ENCODE assay signal across 8 cellular contexts in the genomic region with DNA sequence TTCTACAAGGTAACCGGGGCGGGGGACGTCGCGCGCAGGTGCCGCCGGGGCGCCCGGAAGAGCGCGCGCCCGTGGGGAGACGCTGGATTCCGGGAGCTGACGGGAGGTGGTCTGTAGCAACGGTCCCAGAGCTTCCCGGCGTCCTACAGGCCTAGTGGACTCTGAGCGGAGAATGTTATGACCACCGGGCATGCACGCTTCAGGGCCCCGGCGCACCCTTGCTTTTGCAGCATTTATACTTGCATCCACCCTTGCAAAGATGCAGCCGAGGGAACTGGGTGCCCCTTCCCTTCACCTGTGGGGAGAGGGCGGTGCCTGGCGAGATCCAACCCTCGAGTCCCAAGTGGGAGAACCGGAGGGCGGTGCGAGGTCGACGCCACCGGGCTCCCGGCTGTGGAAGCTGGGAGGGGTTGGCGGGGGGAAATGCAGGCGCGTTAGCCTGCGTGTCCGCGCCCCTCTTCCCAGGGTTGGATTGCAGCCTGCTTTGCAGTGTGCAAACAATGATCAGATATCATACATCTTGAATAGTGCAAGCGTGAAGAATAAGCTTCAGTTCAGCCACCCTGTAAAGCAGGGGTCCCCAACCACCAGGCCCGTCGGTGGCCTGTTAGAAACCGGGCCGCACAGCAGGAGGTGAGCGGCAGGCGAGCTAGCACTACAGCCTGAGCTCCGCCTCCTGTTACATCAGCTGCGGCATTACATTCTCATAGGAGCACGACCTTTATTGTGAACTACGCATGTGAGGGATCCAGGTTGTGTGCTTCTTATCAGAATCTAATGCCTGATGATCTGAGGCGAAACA. TPM values are rescaled to one million over a fixed set of nuclear protein-coding genes. Genes with fewer than 3 reads are reported as not detected.
DNase-seq lines count a peak whose midpoint lies in the region; ATAC-seq and TF ChIP-seq lines count a peak whose summit lies in the region.

No MANE protein-coding gene starts in this region.

- no peaks in the 10 kb centered on the region for H3K9me3 ChIP-seq in CD4-positive, alpha-beta memory T cell (ENCODE audit: control insufficient read depth in 1 of 2, low read length in 2 of 2)
- no peaks in the 10 kb centered on the region for H3K9me3 ChIP-seq in neutrophil

- peak overlapping the region; percentile 96 to 99 (median 99) for H3K27ac Mint-ChIP-seq in CD4-positive, alpha-beta memory T cell

- peaks cover 0 to 4% (median 0%) of the 10 kb centered on the region in 8 donors for H3K9me3 Mint-ChIP-seq in CD4-positive, alpha-beta memory T cell

- H3K36me3 ChIP-seq in CD4-positive, alpha-beta memory T cell (ENCODE audit: insufficient read depth, low read length), result peaks cover 21% of the 10 kb centered on the region
- H3K36me3 ChIP-seq in neutrophil, result no peaks in the 10 kb centered on the region

- H3K4me1 Mint-ChIP-seq in CD4-positive, alpha-beta memory T cell, result peaks cover 44 to 81% (median 63%) of the 10 kb centered on the region in 4 donors

- TF ChIP-seq CTCF in foreskin fibroblast (IDR thresholded peaks at IDR 0.05; ENCODE audit: low read depth, low read length), result no peak
- no peak for TF ChIP-seq CTCF in neutrophil (IDR thresholded peaks at IDR 0.05)

- peaks cover 32 to 38% of the 10 kb centered on the region in 2 donors for H3K36me3 Mint-ChIP-seq in CD4-positive, alpha-beta memory T cell

- peak overlapping the region; percentile 76 for H3K27ac ChIP-seq in CD4-positive, alpha-beta memory T cell (ENCODE audit: low read depth, low read length)
- peak overlapping the region; percentile 87 for H3K27ac ChIP-seq in neutrophil
- peak overlapping the region; percentile 91 for H3K27ac ChIP-seq in substantia nigra (ENCODE audit: low read depth, low read length, poor library complexity, severe bottlenecking)

- CTCF ChIA-PET in CD4-positive, alpha-beta memory T cell (lab: Charles Lee; ENCODE audit: partially characterized antibody), result interaction anchor here (0.8 to 3.8 kb wide), 29 partner anchors 9 to 191 kb away, joined by 3 to 85 read pairs (median 4); a partner anchor contains a TSS

- peak overlapping the region; percentile 81 to 94 for H3K4me3 ChIP-seq in CD4-positive, alpha-beta memory T cell (ENCODE audit: low read length in 2 of 2)
- peak overlapping the region; percentile 95 for H3K4me3 ChIP-seq in Jurkat, Clone E6-1 (ENCODE audit: low read length)
- H3K4me3 ChIP-seq in foreskin fibroblast (ENCODE audit: low read depth in 1 of 2, low read length in 2 of 2) (peak overlapping the region; percentile 81 to 93), neutrophil (ENCODE audit: low read depth in 1 of 2, low read length in 1 of 2) (peak overlapping the region; percentile 89 to 90)

- peak; percentile 27 for ATAC-seq in GM21447 (IDR thresholded peaks at IDR 0.05; ENCODE audit: unreplicated experiment)

- DNase-seq in CD4-positive, alpha-beta memory T cell, result peak; percentile 68 to 87 (median 71)
- peak; percentile 78 for DNase-seq in Jurkat, Clone E6-1 (ENCODE audit: low read depth, low spot score)
- DNase-seq in RKO (ENCODE audit: low spot score), result peak; percentile 90
- peak; percentile 64 for DNase-seq in activated effector memory CD4-positive, alpha-beta T cell treated with Interleukin-2 at 50 U/mL for 16 hours
- DNase-seq in foreskin fibroblast, result peak; percentile 72 to 90
- DNase-seq in substantia nigra (lab: John Stamatoyannopoulos, UW), result peak in 33 of 49 donors; percentile 18 to 76 (median 47)

- H3K4me1 ChIP-seq in CD4-positive, alpha-beta memory T cell (ENCODE audit: insufficient read depth, low read length), result peaks cover 83% of the 10 kb centered on the region
- H3K4me1 ChIP-seq in neutrophil (ENCODE audit: control insufficient read depth in 1 of 2, insufficient read depth in 1 of 2, low read depth in 1 of 2, low read length in 1 of 2), result peaks cover 51 to 53% of the 10 kb centered on the region in 2 experiments

- peak overlapping the region; percentile 87 to 98 (median 94) for H3K4me3 Mint-ChIP-seq in CD4-positive, alpha-beta memory T cell

- POLR2A ChIA-PET in CD4-positive, alpha-beta memory T cell (lab: Charles Lee; ENCODE audit: partially characterized antibody), result interaction anchor here (0.7 to 8.6 kb wide), 24 partner anchors 7 to 172 kb away, joined by 3 to 344 read pairs (median 10); a partner anchor contains a TSS

- no peaks in the 10 kb centered on the region for H3K27me3 Mint-ChIP-seq in CD4-positive, alpha-beta memory T cell

- H3K27me3 ChIP-seq in CD4-positive, alpha-beta memory T cell (ENCODE audit: insufficient read depth, low read length), result no peaks in the 10 kb centered on the region
- H3K27me3 ChIP-seq in neutrophil, result no peaks in the 10 kb centered on the region

- intact Hi-C loops in CD4-positive, alpha-beta memory T cell (cut with micrococcal nuclease), result loop anchor here (1.0 to 5.0 kb wide), 7 partner anchors 12 to 373 kb away; a partner anchor contains a TSS

RNA-seq across cellular contexts. Expression of a gene that starts 0.6 kb away (rescaled TPM):
- total RNA-seq in CD4-positive, alpha-beta memory T cell, result 100 to 1,000 TPM; 183 to 184 TPM
- polyA plus RNA-seq in CD4-positive, alpha-beta memory T cell, result 100 to 1,000 TPM; 217 to 250 TPM
- 129 TPM for polyA plus RNA-seq in Jurkat, Clone E6-1 (2012; ENCODE audit: insufficient read depth, insufficient read length)

RNA-seq across cellular contexts. Expression of a gene that starts 0.8 kb away (rescaled TPM):
- 10 to 100 TPM; 47.3 to 50.6 TPM for total RNA-seq in CD4-positive, alpha-beta memory T cell
- 10 to 100 TPM; 32.3 to 37.1 TPM for polyA plus RNA-seq in CD4-positive, alpha-beta memory T cell
- polyA plus RNA-seq in Jurkat, Clone E6-1 (2012; ENCODE audit: insufficient read depth, insufficient read length), result 13.5 TPM

Comparison
In these comparisons a context has a peak if more than half of its experiments do, and no peak if none do; other contexts are left out.
1. Peak in every context shown above with its lines: DNase-seq, ATAC-seq, H3K4me3 ChIP-seq and H3K27ac ChIP-seq.